16 cellular contexts compared by ENCODE assay signal in genomic region chr6:152979116-152979515, GRCh38. TPM values are rescaled to one million over a fixed set of nuclear protein-coding genes. Genes with fewer than 3 reads are reported as not detected.
DNase-seq lines count a peak whose midpoint lies in the region; ATAC-seq, FAIRE-seq and TF ChIP-seq lines count a peak whose summit lies in the region.
"Had no signal": no experiment of that assay in that cellular context is flagged by ENCODE, and none has a peak within 500 bp of the region (broad histone marks: within the 10 kb centered on the region; RNA-seq: fewer than 3 reads in every experiment).

No MANE protein-coding gene starts in this region.

- H3F3A ChIP-seq in PC-3 (ENCODE audit: low read length, unreplicated experiment): no peaks in the 10 kb centered on the region

- H3K9me2 ChIP-seq in PC-3 (replicated peaks; ENCODE audit: low read length): no peaks in the 10 kb centered on the region

- H3K9me3 ChIP-seq in PC-3 (ENCODE audit: low read length) (no peaks in the 10 kb centered on the region), fibroblast of lung (ENCODE audit: control insufficient read depth, insufficient read depth, low read depth, low read length) (no peaks in the 10 kb centered on the region), colonic mucosa (no peaks in the 10 kb centered on the region)

- no peaks in the 10 kb centered on the region for H3K27me3 ChIP-seq in ACC112 (ENCODE audit: insufficient read depth, low read length)
- no peaks in the 10 kb centered on the region for H3K27me3 ChIP-seq in PC-3 (ENCODE audit: low read length)
- no peaks in the 10 kb centered on the region for H3K27me3 ChIP-seq in fibroblast of lung (ENCODE audit: control insufficient read depth, insufficient read depth, low read length)
- H3K27me3 ChIP-seq in colonic mucosa: no peaks in the 10 kb centered on the region

- no peak for DNase-seq in GM12892 (ENCODE audit: insufficient read length)
- DNase-seq in PC-3: no peak
- DNase-seq in fibroblast of lung (ENCODE audit: low read depth in 2 of 2): no peak
- DNase-seq in NCI-H345 (lab: John Stamatoyannopoulos, UW): no peak
- no peak for DNase-seq in colonic mucosa
- DNase-seq: activated CD4-positive, CD25-positive, alpha-beta regulatory T cell; NCI-H1694; NCI-H524; occipital lobe; stimulated activated naive B cell treated with anti-CD40 and anti-IgM and Interleukin-4, amounts not matched to agents 10 μg/mL and 1 μg/mL and 100 μg/mL, for 72 hours; T-helper 1 cell had no signal

- FAIRE-seq in GM12892 (lab: Jason Lieb, UNC): peak; percentile 61
- FAIRE-seq: H54 had no signal

- H3K27ac ChIP-seq in ACC112 (ENCODE audit: low read depth, low read length) (peak overlapping the region; percentile 67), PC-3 (ENCODE audit: low read length) (no peak overlapping the region), fibroblast of lung (ENCODE audit: insufficient read depth, low read length) (no peak overlapping the region), colonic mucosa (no peak overlapping the region)
- H3K27ac ChIP-seq: epithelial cell of prostate had no signal

- peaks cover 25% of the 10 kb centered on the region for H3K36me3 ChIP-seq in ACC112 (ENCODE audit: insufficient read depth, low read length)
- H3K36me3 ChIP-seq in PC-3 (ENCODE audit: low read depth, low read length): peaks cover 37% of the 10 kb centered on the region
- H3K36me3 ChIP-seq in fibroblast of lung (ENCODE audit: control insufficient read depth, insufficient read depth, low read length): no peaks in the 10 kb centered on the region
- no peaks in the 10 kb centered on the region for H3K36me3 ChIP-seq in colonic mucosa

- BruUV-seq in PC-3 (replicated peaks; lab: Mats Ljungman, UMichigan): no TSS peak

- TF ChIP-seq CTCF in PC-3 (conservative IDR thresholded peaks at IDR 0.05; ENCODE audit: low read depth, low read length) (no peak), fibroblast of lung (conservative IDR thresholded peaks at IDR 0.05 in 1 of 2, IDR thresholded peaks at IDR 0.05 in 1 of 2; ENCODE audit: low read depth in 1 of 2, low read length in 2 of 2) (no peak), colonic mucosa (IDR thresholded peaks at IDR 0.05) (no peak)

- peaks cover 50% of the 10 kb centered on the region for H3K4me1 ChIP-seq in ACC112 (ENCODE audit: control insufficient read depth, insufficient read depth, low read length, unreplicated experiment)
- H3K4me1 ChIP-seq in PC-3 (ENCODE audit: insufficient read depth, low read length): peaks cover 16% of the 10 kb centered on the region
- peaks cover 10% of the 10 kb centered on the region for H3K4me1 ChIP-seq in fibroblast of lung (ENCODE audit: control insufficient read depth, extremely low read depth, insufficient read depth, low read length)
- peaks cover 7% of the 10 kb centered on the region for H3K4me1 ChIP-seq in colonic mucosa

- no peak for ATAC-seq in PC-3
- ATAC-seq in HG02759 (IDR thresholded peaks at IDR 0.05; ENCODE audit: unreplicated experiment): no peak
- ATAC-seq: stimulated activated naive B cell treated with anti-CD40 and anti-IgM and Interleukin-4, amounts not matched to agents 10 μg/mL and 1 μg/mL and 100 μg/mL, for 72 hours had no signal

- no peak overlapping the region for H2AFZ ChIP-seq in ACC112 (ENCODE audit: low read length, unreplicated experiment)
- H2AFZ ChIP-seq in PC-3 (ENCODE audit: low read length): no peak overlapping the region
- H2AFZ ChIP-seq in fibroblast of lung (ENCODE audit: low read length): no peak overlapping the region

- POLR2A ChIA-PET in PC-3 (lab: Charles Lee; ENCODE audit: unreplicated experiment): no interaction called here

- CTCF ChIA-PET in PC-3 (lab: Charles Lee): no interaction called here

- H3K4me3 ChIP-seq in ACC112 (ENCODE audit: low read depth, low read length) (peak overlapping the region; percentile 98), PC-3 (ENCODE audit: low read length) (peak overlapping the region; percentile 83; the same call in 1 of the 2 replicates), fibroblast of lung (replicated peaks in 1 of 4; ENCODE audit: control extremely low read depth in 1 of 4, insufficient read depth in 1 of 4, low read depth in 3 of 4, low read length in 4 of 4) (peak overlapping the region in 1 of 4 experiments; percentile 10), colonic mucosa (no peak overlapping the region)
- H3K4me3 ChIP-seq: smooth muscle cell had no signal

- TF ChIP-seq POLR2A in GM12892 (IDR thresholded peaks at IDR 0.05; ENCODE audit: low read depth, low read length): no peak

- H3K9ac ChIP-seq in PC-3 (ENCODE audit: low read length) (no peak overlapping the region), fibroblast of lung (ENCODE audit: insufficient read depth, low read length) (no peak overlapping the region), colonic mucosa (ENCODE audit: low read depth in 2 of 2, low read length in 2 of 2) (no peak overlapping the region)

- peaks cover 91% of the 10 kb centered on the region for H3K79me2 ChIP-seq in ACC112 (ENCODE audit: control insufficient read depth, insufficient read depth, low read length, unreplicated experiment)
- H3K79me2 ChIP-seq in PC-3 (ENCODE audit: low read length): peaks cover 92% of the 10 kb centered on the region
- H3K79me2 ChIP-seq in fibroblast of lung (ENCODE audit: control insufficient read depth, insufficient read depth, low read length): peaks cover 89% of the 10 kb centered on the region

- H4K20me1 ChIP-seq in PC-3 (ENCODE audit: low read length) (peaks cover 53% of the 10 kb centered on the region), fibroblast of lung (ENCODE audit: control insufficient read depth, extremely low read depth, insufficient read depth, low read length) (no peaks in the 10 kb centered on the region)

- H3K4me2 ChIP-seq in PC-3 (ENCODE audit: low read length) (peak overlapping the region; percentile 83), fibroblast of lung (ENCODE audit: extremely low read depth, insufficient read depth, low read length) (peak overlapping the region; percentile 52)

- intact Hi-C loops in PC-3 (cut with micrococcal nuclease): no loop called here
- intact Hi-C loops in colonic mucosa (cut with DNase I): no loop called here

RNA-seq across cellular contexts. Expression of gene FBXO5, which starts 3.7 kb away (rescaled TPM):
- polyA plus RNA-seq in GM12892 (2012; ENCODE audit: missing spikeins): 31.1 TPM
- total RNA-seq in PC-3 (2014; rRNA removed) (11.5 and 16.8 TPM in 2 replicates), fibroblast of lung (6.9 and 8.4 TPM in 2 replicates), colonic mucosa (10 to 100 TPM in 1 of 2 donors, 1 to 10 TPM in 1; 7.4 to 16.2 TPM)
- polyA plus RNA-seq in fibroblast of lung: 11.7 and 26.1 TPM in 2 replicates
- polyA plus RNA-seq in fibroblast of lung (2012): 7.9 and 16.8 TPM in 2 replicates
- polyA minus RNA-seq in fibroblast of lung (ENCODE audit: low replicate concordance): 0.12 and 1.0 TPM in 2 replicates

RNA-seq across cellular contexts. Expression of gene MTRF1L, which starts 23.4 kb away (rescaled TPM):
- polyA plus RNA-seq in GM12892 (2012; ENCODE audit: missing spikeins): 12.9 TPM
- 12.7 and 19.1 TPM in 2 replicates for total RNA-seq in PC-3 (2014; rRNA removed)
- 13.4 and 15.7 TPM in 2 replicates for total RNA-seq in fibroblast of lung
- polyA plus RNA-seq in fibroblast of lung: 17.8 and 20.0 TPM in 2 replicates
- 14.2 and 17.5 TPM in 2 replicates for polyA plus RNA-seq in fibroblast of lung (2012)
- 0.37 and 0.47 TPM in 2 replicates for polyA minus RNA-seq in fibroblast of lung (ENCODE audit: low replicate concordance)
- 10 to 100 TPM; 20.2 to 23.9 TPM for total RNA-seq in colonic mucosa
